ENCODE assay signal across 5 cellular contexts in genomic region chr1:168146160-168146539, GRCh38.
"Had no signal": no experiment of that assay in that cellular context is flagged by ENCODE, and none has a peak within 500 bp of the region (broad histone marks: within the 10 kb centered on the region; RNA-seq: fewer than 3 reads in every experiment).

No MANE protein-coding gene starts in this region.

- H3K36me3 Mint-ChIP-seq: activated naive CD8-positive, alpha-beta T cell treated with anti-CD3 and anti-CD28 coated beads, Interleukin-2, amount 10 ng/mL, durations not matched to agents 7 days and 5 days; stimulated activated naive B cell treated with anti-CD40 and anti-IgM and Interleukin-4, amounts not matched to agents 10 μg/mL and 1 μg/mL and 100 μg/mL, for 72 hours had no signal

- H3K4me1 Mint-ChIP-seq: nephron had no signal

- H3K4me3 Mint-ChIP-seq: activated CD4-positive, alpha-beta memory T cell treated with anti-CD3 and anti-CD28 coated beads, Interleukin-2, amount 10 ng/mL, durations not matched to agents 7 days and 5 days; nephron had no signal

- H3K9me3 Mint-ChIP-seq: activated CD4-positive, alpha-beta memory T cell treated with anti-CD3 and anti-CD28 coated beads, Interleukin-2, amount 10 ng/mL, durations not matched to agents 7 days and 5 days; activated naive CD8-positive, alpha-beta T cell treated with anti-CD3 and anti-CD28 coated beads, Interleukin-2, amount 10 ng/mL, durations not matched to agents 7 days and 5 days; nephron; stimulated activated naive B cell treated with anti-CD40 and anti-IgM and Interleukin-4, amounts not matched to agents 10 μg/mL and 1 μg/mL and 100 μg/mL, for 72 hours had no signal

- DNase-seq: esophagus squamous epithelium had no signal

- H3K27ac Mint-ChIP-seq: activated CD4-positive, alpha-beta memory T cell treated with anti-CD3 and anti-CD28 coated beads, Interleukin-2, amount 10 ng/mL, durations not matched to agents 7 days and 5 days; activated naive CD8-positive, alpha-beta T cell treated with anti-CD3 and anti-CD28 coated beads, Interleukin-2, amount 10 ng/mL, durations not matched to agents 7 days and 5 days had no signal
